9 cellular contexts compared by ENCODE assay signal in genomic region chr10:3622845-3623621, GRCh38.
A peak's percentile ranks its signal among the peaks of the same experiment; 100 is the strongest.
DNase-seq lines count a peak whose midpoint lies in the region; ATAC-seq, FAIRE-seq and TF ChIP-seq lines count a peak whose summit lies in the region.
"Had no signal": no experiment of that assay in that cellular context is flagged by ENCODE, and none has a peak within 500 bp of the region (broad histone marks: within the 10 kb centered on the region; RNA-seq: fewer than 3 reads in every experiment).

No MANE protein-coding gene starts in this region.

- no peak overlapping the region for H2AFZ ChIP-seq in GM23248

- 79 to 84% methylated on average over 3 of the region's 3 CpGs for WGBS in GM23248 (ENCODE audit: low coverage in 1 of 2, low lambda C conversion rate in 2 of 2, missing lambda C conversion rate in 2 of 2), 2 experiments

- no peaks in the 10 kb centered on the region for H3K27me3 Mint-ChIP-seq in T-helper 17 cell

- peaks cover 34% of the 10 kb centered on the region for H3K4me1 ChIP-seq in GM23248 (ENCODE audit: insufficient read depth)
- peaks cover 0 to 8% of the 10 kb centered on the region in 2 donors for H3K4me1 ChIP-seq in muscle layer of duodenum (ENCODE audit: control insufficient read depth in 1 of 2, insufficient read depth in 2 of 2, low read length in 2 of 2)

- in situ Hi-C loops in GM23248 (cut with MboI): no loop called here

- H3K9me3 ChIP-seq in GM23248 (ENCODE audit: low read depth) (no peaks in the 10 kb centered on the region), T-helper 17 cell (ENCODE audit: control insufficient read depth, low read length, poor library complexity, severe bottlenecking) (no peaks in the 10 kb centered on the region), muscle layer of duodenum (ENCODE audit: control insufficient read depth in 1 of 2, low read length in 2 of 2) (peaks cover 0 to 8% of the 10 kb centered on the region in 2 donors)

- no peak overlapping the region for H3K27ac Mint-ChIP-seq in T-helper 17 cell

- H3K27ac ChIP-seq in GM23248 (peak overlapping the region; percentile 63), muscle layer of duodenum (ENCODE audit: low read length) (peak overlapping the region; percentile 21)
- H3K27ac ChIP-seq: HL-60 had no signal

- TF ChIP-seq POLR2A in GM12891 (IDR thresholded peaks at IDR 0.05; ENCODE audit: low read depth, low read length): no peak

- no peak for TF ChIP-seq CTCF in GM20000 (IDR thresholded peaks at IDR 0.05; ENCODE audit: extremely low read depth, missing control alignments)

- H3K27me3 ChIP-seq in GM23248 (replicated peaks; ENCODE audit: insufficient read depth) (no peaks in the 10 kb centered on the region), muscle layer of duodenum (ENCODE audit: low read depth, low read length) (no peaks in the 10 kb centered on the region)

- peak overlapping the region; percentile 19 for H3K4me3 Mint-ChIP-seq in T-helper 17 cell

- no peak overlapping the region for H3K9ac ChIP-seq in GM23248

- peaks cover 7% of the 10 kb centered on the region for H3K4me1 Mint-ChIP-seq in T-helper 17 cell

- H3K79me2 ChIP-seq in GM23248 (ENCODE audit: insufficient read depth): no peaks in the 10 kb centered on the region

- ATAC-seq in T-helper 17 cell: peak; percentile 59
- ATAC-seq in sciatic nerve: no peak

- peaks cover 31% of the 10 kb centered on the region; the same call in 1 of the 2 replicates for H3F3A ChIP-seq in GM23248 (ENCODE audit: insufficient read depth)

- peaks cover 4% of the 10 kb centered on the region for H3K36me3 Mint-ChIP-seq in T-helper 17 cell (ENCODE audit: low read depth)

- FAIRE-seq in GM12891 (lab: Jason Lieb, UNC) (peak; percentile 28), frontal cortex (lab: Jason Lieb, UNC) (no peak)

- H3K4me3 ChIP-seq in GM23248 (no peak overlapping the region), muscle layer of duodenum (ENCODE audit: low read depth in 1 of 2, low read length in 2 of 2) (no peak overlapping the region)

- intact Hi-C loops in sciatic nerve (cut with DNase I): no loop called here

- peak overlapping the region; percentile 29 for H3K4me2 ChIP-seq in GM23248 (ENCODE audit: unreplicated experiment)

- H3K9me2 ChIP-seq in GM23248 (ENCODE audit: insufficient read depth): no peaks in the 10 kb centered on the region

- no peaks in the 10 kb centered on the region for H3K36me3 ChIP-seq in GM23248 (ENCODE audit: low read depth)
- no peaks in the 10 kb centered on the region for H3K36me3 ChIP-seq in muscle layer of duodenum (ENCODE audit: control insufficient read depth in 1 of 2, insufficient read depth in 2 of 2, low read length in 2 of 2)

- DNase-seq in GM12891 (ENCODE audit: insufficient read length, low spot score) (no peak), GM23248 (no peak), T-helper 17 cell (no peak), GM20000 (ENCODE audit: low spot score) (no peak), sciatic nerve (ENCODE audit: low spot score) (no peak), frontal cortex (ENCODE audit: low spot score in 2 of 2) (no peak), NCI-H510A (lab: John Stamatoyannopoulos, UW) (no peak)

- no peaks in the 10 kb centered on the region for H4K20me1 ChIP-seq in GM23248 (ENCODE audit: insufficient read depth)

TF ChIP-seq in GM12891, 5 proteins besides CTCF, POLR2A, EP300 and RAD21:
- no peak for TF ChIP-seq SPI1 (IDR thresholded peaks at IDR 0.05; ENCODE audit: low read depth, low read length)
- TF ChIP-seq POLR2AphosphoS5 (IDR thresholded peaks at IDR 0.05; ENCODE audit: low read depth, low read length): no peak
- TF ChIP-seq PAX5 (IDR thresholded peaks at IDR 0.05; ENCODE audit: insufficient read depth, low read length, severe bottlenecking): no peak
- no peak for TF ChIP-seq POU2F2 (IDR thresholded peaks at IDR 0.05; ENCODE audit: low read depth, low read length)
